ENCODE assay signal across 26 cellular contexts in genomic region chr4:184275766-184276165, GRCh38. TPM values are rescaled to one million over a fixed set of nuclear protein-coding genes. Genes with fewer than 3 reads are reported as not detected.
DNase-seq lines count a peak whose midpoint lies in the region; ATAC-seq, FAIRE-seq and TF ChIP-seq lines count a peak whose summit lies in the region.
"Had no signal": no experiment of that assay in that cellular context is flagged by ENCODE, and none has a peak within 500 bp of the region (broad histone marks: within the 10 kb centered on the region; RNA-seq: fewer than 3 reads in every experiment).

No MANE protein-coding gene starts in this region.

- peak overlapping the region; percentile 26; the same call in 1 of the 2 replicates for H3K4me2 ChIP-seq in GM12878 (ENCODE audit: control insufficient read depth, insufficient read depth)
- H3K4me2 ChIP-seq in mesenchymal stem cell (ENCODE audit: low read length, poor library complexity, severe bottlenecking) = no peak overlapping the region
- H3K4me2 ChIP-seq: A549 had no signal

- no peaks in the 10 kb centered on the region for H4K20me1 ChIP-seq in GM12878 (ENCODE audit: control insufficient read depth, insufficient read depth)

- no peak overlapping the region for H2BK120ac ChIP-seq in mesenchymal stem cell (ENCODE audit: low read depth, low read length)

- no peak overlapping the region for H4K8ac ChIP-seq in mesenchymal stem cell (ENCODE audit: low read length)

- H3K23ac ChIP-seq in mesenchymal stem cell (ENCODE audit: low read length in 2 of 2) = no peak overlapping the region

- no peak for FAIRE-seq in GM12878 (lab: Jason Lieb, UNC)
- FAIRE-seq: A549 had no signal

- H3K4me1 ChIP-seq in GM12878 (ENCODE audit: control insufficient read depth, insufficient read depth, low read length) (peaks cover 58% of the 10 kb centered on the region), left lung (peaks cover 5 to 8% of the 10 kb centered on the region in 2 donors), mesenchymal stem cell (ENCODE audit: control insufficient read depth, insufficient read depth, low read depth, low read length) (peaks cover 5% of the 10 kb centered on the region)
- H3K4me1 ChIP-seq: A549, Caco-2, Peyer's patch had no signal

- H3K79me2 ChIP-seq in GM12878 (ENCODE audit: control insufficient read depth, insufficient read depth, low read length) = peaks cover 11% of the 10 kb centered on the region

- DNase-seq in A172 (ENCODE audit: low spot score) = peak; percentile 33
- peak; percentile 41 for DNase-seq in HK-2 (ENCODE audit: unreplicated experiment)
- no peak for DNase-seq in GM12878 (ENCODE audit: low read depth, low spot score)
- DNase-seq in left lung = no peak
- no peak for DNase-seq in middle frontal gyrus (ENCODE audit: extremely low spot score, low spot score)
- DNase-seq in mesenchymal stem cell = no peak
- DNase-seq in NCI-H82 (lab: John Stamatoyannopoulos, UW) = no peak
- DNase-seq in UCSD-AML1 (lab: John Stamatoyannopoulos, UW; ENCODE audit: unreplicated experiment) = no peak
- DNase-seq: Caco-2; CD4-positive, alpha-beta T cell; DMS153; HFFc6; Kasumi-1; MM.1S; NCI-H1092; NCI-H146; NCI-H2081; NK-92 treated with Interleukin-12 subunit alpha and Interleukin-12 subunit beta, amount 100 ng/mL, for 24 hours; Peyer's patch; Right ventricle myocardium superior had no signal

- no peak for TF ChIP-seq EP300 in GM12878 (IDR thresholded peaks at IDR 0.05; ENCODE audit: borderline replicate concordance in 1 of 2, control insufficient read depth in 1 of 2, low read depth in 2 of 2, low read length in 2 of 2)

- 100% methylated on average over 2 of the region's 2 CpGs for WGBS in GM12878 (ENCODE audit: insufficient coverage, insufficient replicate concordance, low lambda C conversion rate, missing lambda C conversion rate)
- 90% methylated on average over 2 of the region's 2 CpGs for WGBS in mesenchymal stem cell

- H3K27me3 ChIP-seq in GM12878 (replicated peaks in 1 of 2; ENCODE audit: control insufficient read depth in 2 of 2, insufficient read depth in 2 of 2, low read length in 1 of 2) (no peaks in the 10 kb centered on the region), left lung (no peaks in the 10 kb centered on the region), mesenchymal stem cell (ENCODE audit: control insufficient read depth in 1 of 2, insufficient read depth in 1 of 2, low read length in 2 of 2) (no peaks in the 10 kb centered on the region)
- H3K27me3 ChIP-seq: Peyer's patch had no signal

- H3K9ac ChIP-seq in GM12878 (ENCODE audit: control insufficient read depth, insufficient read depth, low read length) (no peak overlapping the region; the same call in 1 of the 2 replicates), mesenchymal stem cell (ENCODE audit: low read length) (no peak overlapping the region)

- H3K9me3 ChIP-seq in GM12878 (replicated peaks; ENCODE audit: control insufficient read depth, insufficient read depth, low read length) (peaks cover 32% of the 10 kb centered on the region), left lung (peaks cover 0 to 8% of the 10 kb centered on the region in 2 donors), mesenchymal stem cell (ENCODE audit: control insufficient read depth, low read length) (peaks cover 12% of the 10 kb centered on the region)
- H3K9me3 ChIP-seq: Peyer's patch had no signal

- H3K4me3 ChIP-seq in GM12878 (no peak overlapping the region; the same call in 1 of the 2 replicates), left lung (no peak overlapping the region), mesenchymal stem cell (ENCODE audit: insufficient read depth in 1 of 2, low read depth in 1 of 2, low read length in 2 of 2) (no peak overlapping the region)
- H3K4me3 ChIP-seq: A549, Peyer's patch had no signal

- H2BK12ac ChIP-seq in mesenchymal stem cell (ENCODE audit: low read length in 2 of 2) = no peak overlapping the region

- H3K36me3 ChIP-seq in GM12878 (ENCODE audit: control insufficient read depth in 2 of 2, insufficient read depth in 2 of 2, low read length in 1 of 2) (no peaks in the 10 kb centered on the region), left lung (no peaks in the 10 kb centered on the region), mesenchymal stem cell (ENCODE audit: control insufficient read depth in 1 of 2, insufficient read depth in 2 of 2, low read depth in 1 of 2, low read length in 2 of 2) (no peaks in the 10 kb centered on the region)
- H3K36me3 ChIP-seq: Peyer's patch had no signal

- no peak for TF ChIP-seq POLR2A in GM12878 (IDR thresholded peaks at IDR 0.05; ENCODE audit: low read depth, low read length)

- H2AFZ ChIP-seq in GM12878 (ENCODE audit: control insufficient read depth, low read depth, low read length) (no peak overlapping the region), mesenchymal stem cell (ENCODE audit: low read depth, low read length) (no peak overlapping the region)

- POLR2A ChIA-PET in GM12878 (lab: Charles Lee) = interaction anchor here (0.5 to 2.9 kb wide), 3 partner anchors 10 to 102 kb away, joined by 3 to 16 read pairs (median 3); no protein-coding TSS in a partner anchor

- no peak overlapping the region for H3K18ac ChIP-seq in mesenchymal stem cell (ENCODE audit: low read depth in 1 of 2, low read length in 2 of 2)

- H4K91ac ChIP-seq in mesenchymal stem cell (ENCODE audit: low read length) = no peak overlapping the region

- intact Hi-C loops in GM12878 (cut with micrococcal nuclease; ENCODE audit: unreplicated experiment) (no loop called here), left lung (cut with DNase I) (no loop called here)

- H2BK15ac ChIP-seq in mesenchymal stem cell (ENCODE audit: low read depth, poor library complexity, severe bottlenecking) = no peak overlapping the region

- H3K27ac ChIP-seq in GM12878 (ENCODE audit: control insufficient read depth, insufficient read depth) (peak overlapping the region; percentile 81), left lung (peak overlapping the region in 1 of 2 donors; percentile 18), mesenchymal stem cell (ENCODE audit: low read length, poor library complexity, severe bottlenecking) (no peak overlapping the region)
- H3K27ac ChIP-seq: A549, HL-60, Peyer's patch had no signal

- no peak for TF ChIP-seq CTCF in GM12878 (IDR thresholded peaks at IDR 0.05 in 2 of 3, conservative IDR thresholded peaks at IDR 0.05 in 1 of 3; ENCODE audit: control insufficient read depth in 2 of 3, extremely low read depth in 1 of 3, insufficient read depth in 1 of 3, low read depth in 3 of 3, low read length in 3 of 3)
- TF ChIP-seq CTCF in left lung (IDR thresholded peaks at IDR 0.05) = no peak

- SMC1A ChIA-PET in GM12878 (lab: Charles Lee; ENCODE audit: uncharacterized antibody, unreplicated experiment) = interaction anchor here (0.9 to 17.1 kb wide), 5 partner anchors 7 to 83 kb away, joined by 3 to 325 read pairs (median 5); no protein-coding TSS in a partner anchor

- no TSS peak for BruUV-seq in GM12878 (replicated peaks; lab: Mats Ljungman, UMichigan)

- H3K14ac ChIP-seq in mesenchymal stem cell (ENCODE audit: low read length in 2 of 2) = no peak overlapping the region

- no peak overlapping the region for H3K4ac ChIP-seq in mesenchymal stem cell (ENCODE audit: low read depth in 1 of 2, low read length in 2 of 2)

- in situ Hi-C loops in GM12878 (cut with MboI) = no loop called here

- no peak for TF ChIP-seq RAD21 in GM12878 (IDR thresholded peaks at IDR 0.05; ENCODE audit: insufficient read depth, low read depth, low read length)

- H3K79me1 ChIP-seq in mesenchymal stem cell (replicated peaks; ENCODE audit: low read length, poor library complexity, severe bottlenecking) = no peaks in the 10 kb centered on the region

- no peak overlapping the region for H2BK5ac ChIP-seq in mesenchymal stem cell (ENCODE audit: low read depth, low read length, poor library complexity, severe bottlenecking)

- RAD21 ChIA-PET in GM12878 (lab: Charles Lee; ENCODE audit: unreplicated experiment) = interaction anchor here (0.7 to 4.4 kb wide), 3 partner anchors 10 to 54 kb away, joined by 3 to 24 read pairs (median 3); no protein-coding TSS in a partner anchor

- H2AK5ac ChIP-seq in mesenchymal stem cell (ENCODE audit: low read length, severe bottlenecking) = no peak overlapping the region

- ATAC-seq in GM12878 = no peak
- ATAC-seq in left lung = peak; percentile 56
- ATAC-seq: A549 had no signal

- CTCF ChIA-PET in GM12878 (lab: Yijun Ruan, JAX) = interaction anchor here (1.0 to 16.4 kb wide), 5 partner anchors 9 to 264 kb away, joined by 3 to 348 read pairs (median 6); no protein-coding TSS in a partner anchor

TF ChIP-seq in GM12878, 131 proteins besides CTCF, POLR2A, EP300 and RAD21 (continues in another document):
- TF ChIP-seq SMAD5 (IDR thresholded peaks at IDR 0.05; ENCODE audit: low read depth) (no peak), NFIC (IDR thresholded peaks at IDR 0.05; ENCODE audit: low read depth, low read length) (no peak), CHD1 (IDR thresholded peaks at IDR 0.05; ENCODE audit: low read depth, low read length) (no peak), PAX8 (IDR thresholded peaks at IDR 0.05) (no peak), POLR2AphosphoS5 (IDR thresholded peaks at IDR 0.05; ENCODE audit: low read length) (no peak), RELA (IDR thresholded peaks at IDR 0.05; ENCODE audit: borderline replicate concordance, partially characterized antibody) (no peak)

RNA-seq across cellular contexts. Expression of gene ENPP6, which starts 58.1 kb away (rescaled TPM):
- total RNA-seq in A172 (2014; rRNA removed; shearing (Covaris generic)) = not detected in 2 replicates
- 0.98 and 2.6 TPM in 2 replicates for total RNA-seq in GM12878 (2013; cell fraction: nucleolus; rRNA removed)
- total RNA-seq in GM12878 (2014; rRNA removed) = 0.06 and 0.49 TPM in 2 replicates
- total RNA-seq in GM12878 (2014; rRNA removed; fragmentation: Illumina TruSeq; extraction: Trizol) = 0.28 and 0.76 TPM in 2 replicates
- 0.72 TPM in 1 of 2 replicates, not detected in the other for total RNA-seq in GM12878 (2021)
- 0.08 TPM for polyA plus RNA-seq in GM12878 (2011; ENCODE audit: low read depth)
- 0.49 and 0.68 TPM in 2 replicates for polyA plus RNA-seq in GM12878 (2011; rRNA removed)
- 0.51 and 0.69 TPM in 2 replicates for polyA plus RNA-seq in GM12878 (2011; cell fraction: cytosol; rRNA removed)
- 0.85 and 1.5 TPM in 2 replicates for polyA plus RNA-seq in GM12878 (2011; cell fraction: nucleus; rRNA removed)
- polyA plus RNA-seq in GM12878 (2012) = 0.37 and 1.9 TPM in 2 replicates
- polyA plus RNA-seq in GM12878 (2014; fragmentation: Illumina TruSeq; extraction: Trizol) = 0.04 and 0.25 TPM in 2 replicates
- 1 to 10 TPM in 1 of 2 experiments, under 1 TPM in 1; 0.55 to 1.0 TPM for polyA plus RNA-seq in GM12878 (2014; fragmentation: Nextera tagmentation; extraction: Ambion mirVana)
- polyA plus RNA-seq in GM12878 (2014; rRNA removed) = 0.19 and 0.63 TPM in 2 replicates
- polyA plus RNA-seq in GM12878 (2016; fragmentation: Nextera tagmentation; extraction: Ambion mirVana) = under 1 TPM; 0.32 to 0.44 TPM
- polyA minus RNA-seq in GM12878 (2011; rRNA and poly(A)+ RNA removed) = 0.59 and 0.77 TPM in 2 replicates
- not detected in 2 replicates for polyA minus RNA-seq in GM12878 (2011; cell fraction: cytosol; rRNA and poly(A)+ RNA removed)
- 0.12 and 0.38 TPM in 2 replicates for polyA minus RNA-seq in GM12878 (2011; cell fraction: nucleus; rRNA and poly(A)+ RNA removed)
- under 1 TPM; 0.20 to 0.21 TPM for total RNA-seq in left lung
- not detected for polyA plus RNA-seq in mesenchymal stem cell (2013, experiment 1 of 2)
- not detected for polyA plus RNA-seq in mesenchymal stem cell (2013, experiment 2 of 2)
- total RNA-seq: Caco-2; CD4-positive, alpha-beta T cell; H4; HFFc6; HT1080; NCI-H460; Right ventricle myocardium superior had no signal
- polyA plus RNA-seq: A549, BJ had no signal

Comparison
In these comparisons a context has a peak if more than half of its experiments do, and no peak if none do; other contexts are left out.
1. DNase-seq: peak in A172 (single experiment) and HK-2 (single experiment); none in GM12878 (single experiment), left lung (0 of 2), middle frontal gyrus (single experiment), mesenchymal stem cell (single experiment), NCI-H82 (single experiment) and UCSD-AML1 (single experiment).